12 cellular contexts compared by ENCODE assay signal in genomic region chr10:116608683-116609594, GRCh38. TPM values are rescaled to one million over a fixed set of nuclear protein-coding genes. Genes with fewer than 3 reads are reported as not detected.
A peak's percentile ranks its signal among the peaks of the same experiment; 100 is the strongest.
DNase-seq lines count a peak whose midpoint lies in the region; ATAC-seq and TF ChIP-seq lines count a peak whose summit lies in the region.
"Had no signal": no experiment of that assay in that cellular context is flagged by ENCODE, and none has a peak within 500 bp of the region (broad histone marks: within the 10 kb centered on the region; RNA-seq: fewer than 3 reads in every experiment).

No MANE protein-coding gene starts in this region.

- no peak overlapping the region for H3K27ac ChIP-seq in sigmoid colon

- ATAC-seq in stimulated activated naive CD8-positive, alpha-beta T cell treated with anti-CD3 and anti-CD28 coated beads, Interleukin-15, amount 100 ng/mL, for 72 hours = no peak
- no peak for ATAC-seq in HG03159 (IDR thresholded peaks at IDR 0.05; ENCODE audit: unreplicated experiment)
- ATAC-seq in GM19395 (IDR thresholded peaks at IDR 0.05; ENCODE audit: unreplicated experiment) = no peak
- ATAC-seq: stimulated activated memory B cell treated with anti-CD40 and anti-IgM and Interleukin-4, amounts not matched to agents 10 μg/mL and 1 μg/mL and 100 μg/mL, for 72 hours had no signal

- peak overlapping the region; percentile 16 for H3K4me3 Mint-ChIP-seq in chondrocyte (ENCODE audit: unreplicated experiment)
- H3K4me3 Mint-ChIP-seq in stimulated activated naive CD8-positive, alpha-beta T cell treated with anti-CD3 and anti-CD28 coated beads, Interleukin-15, amount 100 ng/mL, for 72 hours = peak overlapping the region in 1 of 2 donors; percentile 46
- H3K4me3 Mint-ChIP-seq: memory B cell; stimulated activated memory B cell treated with anti-CD40 and anti-IgM and Interleukin-4, amounts not matched to agents 10 μg/mL and 1 μg/mL and 100 μg/mL, for 72 hours had no signal

- CTCF ChIA-PET in GM10248 (lab: Yijun Ruan, JAX) = no interaction called here

- peaks cover 0 to 6% (median 0%) of the 10 kb centered on the region in 4 donors for H3K4me1 ChIP-seq in sigmoid colon

- TF ChIP-seq EP300 in sigmoid colon (IDR thresholded peaks at IDR 0.05) = no peak

- no peaks in the 10 kb centered on the region for H3K36me3 ChIP-seq in sigmoid colon

- DNase-seq in HFF-Myc (ENCODE audit: extremely low read depth, low read depth) (no peak), chondrocyte (ENCODE audit: low spot score) (peak; percentile 88), iPS-NIHi11 (ENCODE audit: low spot score) (peak; percentile 40), sigmoid colon (no peak), GM10248 (ENCODE audit: extremely low spot score) (no peak)
- DNase-seq in stimulated activated naive CD8-positive, alpha-beta T cell treated with anti-CD3 and anti-CD28 coated beads, Interleukin-15, amount 100 ng/mL, for 72 hours = no peak

- TF ChIP-seq POLR2A in sigmoid colon (IDR thresholded peaks at IDR 0.05) = no peak

- no peaks in the 10 kb centered on the region for H3K9me3 ChIP-seq in sigmoid colon

- POLR2A ChIA-PET in GM10248 (lab: Yijun Ruan, JAX) = no interaction called here

- TF ChIP-seq CTCF in HFF-Myc (IDR thresholded peaks at IDR 0.05; ENCODE audit: low read depth, low read length, missing control alignments) (no peak), chondrocyte (IDR thresholded peaks at IDR 0.05) (no peak), sigmoid colon (IDR thresholded peaks at IDR 0.05) (no peak), GM10248 (IDR thresholded peaks at IDR 0.05; ENCODE audit: control extremely low read depth, extremely low read depth, low read depth, missing control alignments) (no peak)

- no peaks in the 10 kb centered on the region for H3K36me3 Mint-ChIP-seq in chondrocyte (ENCODE audit: low read depth)
- H3K36me3 Mint-ChIP-seq: memory B cell; stimulated activated memory B cell treated with anti-CD40 and anti-IgM and Interleukin-4, amounts not matched to agents 10 μg/mL and 1 μg/mL and 100 μg/mL, for 72 hours had no signal

- no peak overlapping the region for H3K27ac Mint-ChIP-seq in chondrocyte (ENCODE audit: unreplicated experiment)
- no peak overlapping the region for H3K27ac Mint-ChIP-seq in stimulated activated naive CD8-positive, alpha-beta T cell treated with anti-CD3 and anti-CD28 coated beads, Interleukin-15, amount 100 ng/mL, for 72 hours
- H3K27ac Mint-ChIP-seq: memory B cell; stimulated activated memory B cell treated with anti-CD40 and anti-IgM and Interleukin-4, amounts not matched to agents 10 μg/mL and 1 μg/mL and 100 μg/mL, for 72 hours had no signal

- WGBS in sigmoid colon, 2 donors = 11 to 30% methylated on average over 41 of the region's 41 CpGs

- H3K9me3 Mint-ChIP-seq in chondrocyte (ENCODE audit: low read depth) = no peaks in the 10 kb centered on the region
- H3K9me3 Mint-ChIP-seq in stimulated activated naive CD8-positive, alpha-beta T cell treated with anti-CD3 and anti-CD28 coated beads, Interleukin-15, amount 100 ng/mL, for 72 hours = no peaks in the 10 kb centered on the region

- peaks cover 0 to 26% (median 7%) of the 10 kb centered on the region in 3 donors for H3K27me3 ChIP-seq in sigmoid colon

- intact Hi-C loops in sigmoid colon (cut with DNase I) = no loop called here

- no peaks in the 10 kb centered on the region for H3K4me1 Mint-ChIP-seq in chondrocyte (ENCODE audit: low read depth)
- H3K4me1 Mint-ChIP-seq in stimulated activated naive CD8-positive, alpha-beta T cell treated with anti-CD3 and anti-CD28 coated beads, Interleukin-15, amount 100 ng/mL, for 72 hours = peaks cover 5% of the 10 kb centered on the region
- H3K4me1 Mint-ChIP-seq: memory B cell; stimulated activated memory B cell treated with anti-CD40 and anti-IgM and Interleukin-4, amounts not matched to agents 10 μg/mL and 1 μg/mL and 100 μg/mL, for 72 hours had no signal

- H3K27me3 Mint-ChIP-seq in chondrocyte (ENCODE audit: low read depth) = peaks cover 3% of the 10 kb centered on the region
- H3K27me3 Mint-ChIP-seq in stimulated activated naive CD8-positive, alpha-beta T cell treated with anti-CD3 and anti-CD28 coated beads, Interleukin-15, amount 100 ng/mL, for 72 hours = peaks cover 61% of the 10 kb centered on the region

- H3K4me3 ChIP-seq in HFF-Myc (replicated peaks; ENCODE audit: low read depth, low read length) (peak overlapping the region; percentile 17; the same call in 1 of the 2 replicates), sigmoid colon (peak overlapping the region in 3 of 4 donors; percentile 8 to 28 (median 17))

RNA-seq across cellular contexts. Expression of gene PNLIPRP2, which starts 11.8 kb away (rescaled TPM):
- total RNA-seq in chondrocyte (not detected in 3 replicates), sigmoid colon (not detected)
- 1 to 10 TPM in 1 of 3 donors, under 1 TPM in 1, not detected in 1; 0.95 to 1.8 TPM for polyA plus RNA-seq in sigmoid colon
- total RNA-seq: H4; T-helper 1 cell treated with Interleukin-12 subunit alpha and Interleukin-12 subunit beta and Interleukin-4 antibody, amounts not matched to agents 30 ng/mL and 1 ng/mL, for 36 hours had no signal

RNA-seq across cellular contexts. Expression of gene PNLIPRP1, which starts 18.2 kb away (rescaled TPM):
- total RNA-seq in chondrocyte (not detected in 3 replicates), sigmoid colon (not detected)
- 1 to 10 TPM in 1 of 3 donors, under 1 TPM in 1, not detected in 1; 0.04 to 3.6 TPM for polyA plus RNA-seq in sigmoid colon
- total RNA-seq: H4; T-helper 1 cell treated with Interleukin-12 subunit alpha and Interleukin-12 subunit beta and Interleukin-4 antibody, amounts not matched to agents 30 ng/mL and 1 ng/mL, for 36 hours had no signal

Comparison
In these comparisons a context has a peak if more than half of its experiments do, and no peak if none do; other contexts are left out.
1. DNase-seq: peak in chondrocyte (single experiment) and iPS-NIHi11 (single experiment); none in HFF-Myc (single experiment), sigmoid colon (single experiment), stimulated activated naive CD8-positive, alpha-beta T cell treated with anti-CD3 and anti-CD28 coated beads, Interleukin-15, amount 100 ng/mL, for 72 hours (0 of 2) and GM10248 (single experiment).